In genomic region chr21:25283720-25284119, GRCh38 we compare ENCODE assay signal across 9 cellular contexts.
DNase-seq lines count a peak whose midpoint lies in the region; TF ChIP-seq lines count a peak whose summit lies in the region.
"Had no signal": no experiment of that assay in that cellular context is flagged by ENCODE, and none has a peak within 500 bp of the region (broad histone marks: within the 10 kb centered on the region; RNA-seq: fewer than 3 reads in every experiment).

No MANE protein-coding gene starts in this region.

- H3K4ac ChIP-seq in neuronal stem cell (ENCODE audit: low read length), result no peak overlapping the region

- no peak overlapping the region for H3K18ac ChIP-seq in neuronal stem cell (ENCODE audit: low read length)

- no peak overlapping the region for H2BK12ac ChIP-seq in neuronal stem cell (ENCODE audit: low read length)

- no peak overlapping the region for H3K4me3 ChIP-seq in neuronal stem cell (ENCODE audit: low read length in 2 of 2)

- H3K23ac ChIP-seq in neuronal stem cell (ENCODE audit: low read depth, low read length, poor library complexity), result no peak overlapping the region

- no peak overlapping the region for H2AFZ ChIP-seq in neuronal stem cell (ENCODE audit: low read length)

- no peak overlapping the region for H3K14ac ChIP-seq in neuronal stem cell (ENCODE audit: low read length)

- no CpG with 5 or more reads among the region's 6 CpGs for WGBS in neuronal stem cell (ENCODE audit: extremely low coverage in 2 of 2, insufficient read length in 2 of 2, insufficient replicate concordance in 1 of 2), 2 donors

- no peaks in the 10 kb centered on the region for H3K36me3 ChIP-seq in neuronal stem cell (replicated peaks in 1 of 2; ENCODE audit: control insufficient read depth in 2 of 2, insufficient read depth in 2 of 2, low read length in 2 of 2)

- no peak for TF ChIP-seq EP300 in Ishikawa (IDR thresholded peaks at IDR 0.05; ENCODE audit: borderline replicate concordance)

- H3K9me3 ChIP-seq in neuronal stem cell (replicated peaks in 1 of 2; ENCODE audit: control insufficient read depth in 2 of 2, insufficient read depth in 1 of 2, low read depth in 1 of 2, low read length in 2 of 2), result no peaks in the 10 kb centered on the region

- no peak overlapping the region for H2BK120ac ChIP-seq in neuronal stem cell (ENCODE audit: low read depth, low read length)

- H2AK5ac ChIP-seq in neuronal stem cell (ENCODE audit: low read depth, low read length), result no peak overlapping the region

- no peak overlapping the region for H4K8ac ChIP-seq in neuronal stem cell (ENCODE audit: low read depth, low read length)

- intact Hi-C loops in cardiac septum (cut with DNase I), result no loop called here

- H3K27me3 ChIP-seq in neuronal stem cell (ENCODE audit: control insufficient read depth in 3 of 3, insufficient read depth in 3 of 3, low read depth in 1 of 3, low read length in 3 of 3), result peaks cover 0 to 2% (median 0%) of the 10 kb centered on the region in 3 experiments

- H3K4me1 ChIP-seq in neuronal stem cell (ENCODE audit: control insufficient read depth in 2 of 2, insufficient read depth in 1 of 2, low read depth in 1 of 2, low read length in 2 of 2), result no peaks in the 10 kb centered on the region

- H3K27ac ChIP-seq in neuronal stem cell (replicated peaks; ENCODE audit: low read length), result no peak overlapping the region

- DNase-seq in NCI-H146 (lab: John Stamatoyannopoulos, UW) (peak; percentile 5), NCI-H146 treated with DMSO at 0.1 percent for 48 hours (lab: John Stamatoyannopoulos, UW; ENCODE audit: unreplicated experiment) (no peak), astrocyte of the hippocampus (ENCODE audit: low read depth, low spot score) (peak; percentile 12), neuronal stem cell (ENCODE audit: low spot score) (peak; percentile 4), cardiac septum (ENCODE audit: low spot score) (no peak), NCI-H526 treated with DMSO at 0.1 percent for 48 hours (lab: John Stamatoyannopoulos, UW) (no peak)
- no peak for DNase-seq in stimulated activated CD4-positive, alpha-beta T cell treated with anti-CD3 and anti-CD28 coated beads, Interleukin-2, amount 100 ng/mL, for 24 hours
- DNase-seq: nucleus accumbens had no signal

- no peak overlapping the region for H2BK15ac ChIP-seq in neuronal stem cell (ENCODE audit: low read length)

- no peak overlapping the region for H4K91ac ChIP-seq in neuronal stem cell (ENCODE audit: low read depth, low read length, poor library complexity)

- H3K4me2 ChIP-seq in neuronal stem cell (ENCODE audit: insufficient read depth, low read length, poor library complexity, severe bottlenecking), result no peak overlapping the region

- no peaks in the 10 kb centered on the region for H3K79me1 ChIP-seq in neuronal stem cell (ENCODE audit: low read depth, low read length)

- no peak overlapping the region for H3K9ac ChIP-seq in neuronal stem cell (ENCODE audit: low read depth, low read length, poor library complexity)

- no peak overlapping the region for H2BK5ac ChIP-seq in neuronal stem cell (ENCODE audit: low read length)

- TF ChIP-seq RAD21 in Ishikawa (IDR thresholded peaks at IDR 0.05; ENCODE audit: low read depth), result peak; percentile 30

TF ChIP-seq in Ishikawa, 13 proteins besides CTCF, POLR2A, EP300 and RAD21:
- TF ChIP-seq CEBPB (IDR thresholded peaks at IDR 0.05), result no peak
- no peak for TF ChIP-seq TEAD4 (IDR thresholded peaks at IDR 0.05)
- no peak for TF ChIP-seq YY1 (IDR thresholded peaks at IDR 0.05; ENCODE audit: low read depth)
- TF ChIP-seq MAX (IDR thresholded peaks at IDR 0.05), result no peak
- no peak for TF ChIP-seq REST (IDR thresholded peaks at IDR 0.05; ENCODE audit: low read depth)
- TF ChIP-seq EGR1 (IDR thresholded peaks at IDR 0.05), result no peak
- no peak for TF ChIP-seq TAF1 (IDR thresholded peaks at IDR 0.05; ENCODE audit: low read depth)
- TF ChIP-seq CREB1 (IDR thresholded peaks at IDR 0.05; ENCODE audit: low read depth), result no peak
- TF ChIP-seq TCF12 (IDR thresholded peaks at IDR 0.05; ENCODE audit: low read depth), result no peak
- TF ChIP-seq ZBTB7A (IDR thresholded peaks at IDR 0.05; ENCODE audit: low read depth), result no peak
- TF ChIP-seq NFIC (IDR thresholded peaks at IDR 0.05), result no peak
- TF ChIP-seq FOXM1 (IDR thresholded peaks at IDR 0.05; ENCODE audit: borderline replicate concordance, low read depth), result no peak
- TF ChIP-seq USF1 (IDR thresholded peaks at IDR 0.05), result no peak

Comparison
In these comparisons a context has a peak if more than half of its experiments do, and no peak if none do; other contexts are left out.
1. DNase-seq: peak in NCI-H146 (single experiment), astrocyte of the hippocampus (single experiment) and neuronal stem cell (single experiment); none in NCI-H146 treated with DMSO at 0.1 percent for 48 hours (single experiment), cardiac septum (single experiment), NCI-H526 treated with DMSO at 0.1 percent for 48 hours (single experiment) and stimulated activated CD4-positive, alpha-beta T cell treated with anti-CD3 and anti-CD28 coated beads, Interleukin-2, amount 100 ng/mL, for 24 hours (0 of 2).